8 cellular contexts compared by ENCODE assay signal in genomic region chr2:219500135-219500534, GRCh38. TPM values are rescaled to one million over a fixed set of nuclear protein-coding genes. Genes with fewer than 3 reads are reported as not detected.
DNase-seq lines count a peak whose midpoint lies in the region; ATAC-seq and TF ChIP-seq lines count a peak whose summit lies in the region.
"Had no signal": no experiment of that assay in that cellular context is flagged by ENCODE, and none has a peak within 500 bp of the region (broad histone marks: within the 10 kb centered on the region; RNA-seq: fewer than 3 reads in every experiment).

No MANE protein-coding gene starts in this region.

- ATAC-seq in DND-41 (ENCODE audit: insufficient read depth, low read depth) = no peak
- ATAC-seq in activated naive CD8-positive, alpha-beta T cell treated with anti-CD3 and anti-CD28 coated beads, Interleukin-2, amount 50 U/mL, for 24 hours = no peak
- no peak for ATAC-seq in naive B cell (ENCODE audit: low read depth in 2 of 2)
- no peak for ATAC-seq in HG02588 (IDR thresholded peaks at IDR 0.05; ENCODE audit: unreplicated experiment)
- ATAC-seq in GM19328 (IDR thresholded peaks at IDR 0.05; ENCODE audit: unreplicated experiment) = no peak

- peak overlapping the region in 1 of 2 experiments; percentile 65; a peak in 2 of 4 replicates for H3K4me3 ChIP-seq in DND-41 (ENCODE audit: low read depth in 1 of 2, low read length in 2 of 2)

- peaks cover 11% of the 10 kb centered on the region for H3K36me3 Mint-ChIP-seq in activated naive CD8-positive, alpha-beta T cell treated with anti-CD3 and anti-CD28 coated beads, Interleukin-2, amount 50 U/mL, for 24 hours (ENCODE audit: low read depth)
- peaks cover 5 to 27% of the 10 kb centered on the region in 2 donors for H3K36me3 Mint-ChIP-seq in naive B cell

- H3K4me2 ChIP-seq in DND-41 (ENCODE audit: insufficient read depth, low read length) = peak overlapping the region; percentile 89

- H3K27me3 ChIP-seq in DND-41 (ENCODE audit: insufficient read depth, low read length, poor library complexity) = peaks cover 2% of the 10 kb centered on the region

- TF ChIP-seq CTCF in DND-41 (IDR thresholded peaks at IDR 0.05; ENCODE audit: borderline replicate concordance, extremely low read depth, low read length, poor library complexity, severe bottlenecking) = peak; percentile 60

- no peak overlapping the region for H3K27ac Mint-ChIP-seq in activated naive CD8-positive, alpha-beta T cell treated with anti-CD3 and anti-CD28 coated beads, Interleukin-2, amount 50 U/mL, for 24 hours
- H3K27ac Mint-ChIP-seq in naive B cell = peak overlapping the region in 2 of 6 donors; percentile 4 to 58

- no peak overlapping the region for H2AFZ ChIP-seq in DND-41 (ENCODE audit: low read depth, low read length)

- H3K79me2 ChIP-seq in DND-41 (ENCODE audit: insufficient read depth, low read length) = peaks cover 7% of the 10 kb centered on the region; the same call in 1 of the 2 replicates

- no peaks in the 10 kb centered on the region for H4K20me1 ChIP-seq in DND-41 (ENCODE audit: insufficient read depth, low read length)

- H3K4me3 Mint-ChIP-seq in activated naive CD8-positive, alpha-beta T cell treated with anti-CD3 and anti-CD28 coated beads, Interleukin-2, amount 50 U/mL, for 24 hours = peak overlapping the region; percentile 95
- H3K4me3 Mint-ChIP-seq in naive B cell = peak overlapping the region; percentile 54 to 100 (median 96)

- no peak for DNase-seq in DND-41
- peak; percentile 15 for DNase-seq in HT1080 (ENCODE audit: low read depth)
- DNase-seq in activated naive CD8-positive, alpha-beta T cell treated with anti-CD3 and anti-CD28 coated beads, Interleukin-2, amount 50 U/mL, for 24 hours = no peak
- DNase-seq in naive B cell = no peak
- no peak for DNase-seq in NCI-H526 treated with DMSO at 0.1 percent for 48 hours (lab: John Stamatoyannopoulos, UW)

- peaks cover 32% of the 10 kb centered on the region for H3K27me3 Mint-ChIP-seq in activated naive CD8-positive, alpha-beta T cell treated with anti-CD3 and anti-CD28 coated beads, Interleukin-2, amount 50 U/mL, for 24 hours
- peaks cover 10 to 22% (median 21%) of the 10 kb centered on the region in 3 donors for H3K27me3 Mint-ChIP-seq in naive B cell

- H3K36me3 ChIP-seq in DND-41 (ENCODE audit: insufficient read depth, low read length) = peaks cover 16% of the 10 kb centered on the region

- H3K4me1 Mint-ChIP-seq in activated naive CD8-positive, alpha-beta T cell treated with anti-CD3 and anti-CD28 coated beads, Interleukin-2, amount 50 U/mL, for 24 hours = peaks cover 32% of the 10 kb centered on the region
- H3K4me1 Mint-ChIP-seq in naive B cell = peaks cover 35 to 50% (median 40%) of the 10 kb centered on the region in 3 donors

- no peaks in the 10 kb centered on the region for H3K9me3 Mint-ChIP-seq in activated naive CD8-positive, alpha-beta T cell treated with anti-CD3 and anti-CD28 coated beads, Interleukin-2, amount 50 U/mL, for 24 hours
- peaks cover 0 to 2% (median 0%) of the 10 kb centered on the region in 7 donors for H3K9me3 Mint-ChIP-seq in naive B cell

- H3K27ac ChIP-seq in DND-41 (ENCODE audit: low read length) = no peak overlapping the region
- H3K27ac ChIP-seq: suprapubic skin had no signal

- H3K9ac ChIP-seq in DND-41 (ENCODE audit: low read depth, low read length) = no peak overlapping the region

- no peaks in the 10 kb centered on the region for H3K9me3 ChIP-seq in DND-41 (ENCODE audit: insufficient read depth, low read length, severe bottlenecking)
- H3K9me3 ChIP-seq: suprapubic skin had no signal

- H3K4me1 ChIP-seq in DND-41 (ENCODE audit: insufficient read depth, low read length) = peaks cover 28% of the 10 kb centered on the region

RNA-seq across cellular contexts. Expression of gene GMPPA, which starts 1.4 kb away (rescaled TPM):
- total RNA-seq in HT1080 (2014; rRNA removed; shearing (Covaris generic)) = 40.0 and 47.8 TPM in 2 replicates
- polyA plus RNA-seq in HT1080 (2015; cell fraction: cytosol; rRNA removed) = 30.3 and 32.2 TPM in 2 replicates
- 57.6 and 61.8 TPM in 2 replicates for polyA plus RNA-seq in HT1080 (2015; cell fraction: nucleus; rRNA removed)
- polyA plus RNA-seq in naive B cell (ENCODE audit: low read depth in 6 of 6) = 10 to 100 TPM; 18.2 to 38.8 (median 22.9) TPM

RNA-seq across cellular contexts. Expression of gene ASIC4, which starts 14.1 kb away (rescaled TPM):
- total RNA-seq in HT1080 (2014; rRNA removed; shearing (Covaris generic)) = not detected in 2 replicates
- not detected in 2 replicates for polyA plus RNA-seq in HT1080 (2015; cell fraction: cytosol; rRNA removed)
- polyA plus RNA-seq in HT1080 (2015; cell fraction: nucleus; rRNA removed) = 0.03 TPM in 1 of 2 replicates, not detected in the other
- not detected for polyA plus RNA-seq in naive B cell (ENCODE audit: low read depth in 6 of 6)
- total RNA-seq: suprapubic skin had no signal

RNA-seq across cellular contexts. Expression of gene CHPF, which starts 43.5 kb away (rescaled TPM):
- 126 and 132 TPM in 2 replicates for total RNA-seq in HT1080 (2014; rRNA removed; shearing (Covaris generic))
- 144 and 151 TPM in 2 replicates for polyA plus RNA-seq in HT1080 (2015; cell fraction: cytosol; rRNA removed)
- 126 and 139 TPM in 2 replicates for polyA plus RNA-seq in HT1080 (2015; cell fraction: nucleus; rRNA removed)
- polyA plus RNA-seq in naive B cell (ENCODE audit: low read depth in 6 of 6) = 1 to 10 TPM in 1 of 6 donors, under 1 TPM in 5; 0.17 to 5.0 (median 0.41) TPM

RNA-seq across cellular contexts. Expression of gene TMEM198, which starts 43.7 kb away (rescaled TPM):
- total RNA-seq in HT1080 (2014; rRNA removed; shearing (Covaris generic)) = 1.8 and 2.0 TPM in 2 replicates
- 1.5 and 1.9 TPM in 2 replicates for polyA plus RNA-seq in HT1080 (2015; cell fraction: cytosol; rRNA removed)
- polyA plus RNA-seq in HT1080 (2015; cell fraction: nucleus; rRNA removed) = 18.7 and 20.0 TPM in 2 replicates
- polyA plus RNA-seq in naive B cell (ENCODE audit: low read depth in 6 of 6) = 1 to 10 TPM in 1 of 6 donors, not detected in 5; 1.2 TPM
